In genomic region chr5:55101148-55101547, GRCh38 we compare ENCODE assay signal across 10 cellular contexts. TPM values are rescaled to one million over a fixed set of nuclear protein-coding genes. Genes with fewer than 3 reads are reported as not detected.
DNase-seq lines count a peak whose midpoint lies in the region; ATAC-seq and TF ChIP-seq lines count a peak whose summit lies in the region.
"Not testable (repeated sequence)": the region's sequence is repeated elsewhere in the genome, so short reads cannot be mapped to it uniquely, and the experiment has no call there.
"Had no signal": no experiment of that assay in that cellular context is flagged by ENCODE, and none has a peak within 500 bp of the region (broad histone marks: within the 10 kb centered on the region; RNA-seq: fewer than 3 reads in every experiment).

No MANE protein-coding gene starts in this region.

- intact Hi-C loops in CD4-positive, alpha-beta T cell (cut with DNase I, micrococcal nuclease) = loop anchor here (5.0 to 10.0 kb wide), 3 partner anchors 39 to 204 kb away; partner anchors contain the start of genes DHX29 (in 1 of the 2) and MTREX (in 1 of the 2)
- intact Hi-C loops in activated CD4-positive, alpha-beta T cell treated with anti-CD3 and anti-CD28 coated beads, Interleukin-2, amount 10 ng/mL, durations not matched to agents 24 days and 14 days (cut with micrococcal nuclease); spleen (cut with DNase I; ENCODE audit: low total_unique reads): not testable (repeated sequence)

- not testable (repeated sequence) for H2AFZ ChIP-seq in Loucy (ENCODE audit: low read length)

- H3K4me3 Mint-ChIP-seq in CD4-positive, alpha-beta T cell = peak overlapping the region; percentile 85
- peak overlapping the region; percentile 80 for H3K4me3 Mint-ChIP-seq in activated CD4-positive, alpha-beta T cell treated with anti-CD3 and anti-CD28 coated beads, Interleukin-2, amount 10 ng/mL, durations not matched to agents 24 days and 14 days
- peak overlapping the region; percentile 79 for H3K4me3 Mint-ChIP-seq in activated T-cell treated with anti-CD3 and anti-CD28 coated beads, Interleukin-2, amount 50 U/mL, for 4 hours
- peak overlapping the region; percentile 89 for H3K4me3 Mint-ChIP-seq in activated naive CD4-positive, alpha-beta T cell treated with anti-CD3 and anti-CD28 coated beads, Interleukin-2, amount 50 U/mL, for 24 hours
- H3K4me3 Mint-ChIP-seq in effector memory CD8-positive, alpha-beta T cell = peak overlapping the region; percentile 95 to 99

- not testable (repeated sequence) for H3K27me3 ChIP-seq in CD4-positive, alpha-beta T cell (ENCODE audit: control insufficient read depth, insufficient read depth, low read length); Loucy (ENCODE audit: insufficient read depth, low read length, poor library complexity, severe bottlenecking); spleen (replicated peaks in 1 of 7)

- ATAC-seq in CD4-positive, alpha-beta T cell (ENCODE audit: poor library complexity); effector memory CD8-positive, alpha-beta T cell (replicated peaks): not testable (repeated sequence)
- ATAC-seq in activated T-cell treated with anti-CD3 and anti-CD28 coated beads, Interleukin-2, amount 50 U/mL, for 4 hours = peak in 1 of 2 donors; percentile 35

- peak overlapping the region; percentile 72 for H3K4me3 ChIP-seq in Loucy (ENCODE audit: low read length, poor library complexity, severe bottlenecking)
- not testable (repeated sequence) for H3K4me3 ChIP-seq in spleen

- DNase-seq in CD4-positive, alpha-beta T cell; activated CD4-positive, alpha-beta T cell treated with anti-CD3 and anti-CD28 coated beads, Interleukin-2, amount 10 ng/mL, durations not matched to agents 24 days and 14 days; activated T-cell treated with anti-CD3 and anti-CD28 coated beads, Interleukin-2, amount 50 U/mL, for 4 hours; effector memory CD8-positive, alpha-beta T cell; spleen: not testable (repeated sequence)

- peak overlapping the region; percentile 86 for H3K4me2 ChIP-seq in Loucy (ENCODE audit: low read depth, low read length, poor library complexity, severe bottlenecking)

- CTCF ChIA-PET in CD4-positive, alpha-beta T cell (lab: Charles Lee) = not testable (repeated sequence)

- not testable (repeated sequence) for H3K9me2 ChIP-seq in Loucy (replicated peaks; ENCODE audit: low read depth, low read length)

- H3K27ac Mint-ChIP-seq in CD4-positive, alpha-beta T cell = peak overlapping the region; percentile 68
- peak overlapping the region; percentile 89 for H3K27ac Mint-ChIP-seq in activated CD4-positive, alpha-beta T cell treated with anti-CD3 and anti-CD28 coated beads, Interleukin-2, amount 10 ng/mL, durations not matched to agents 24 days and 14 days
- H3K27ac Mint-ChIP-seq in activated naive CD4-positive, alpha-beta T cell treated with anti-CD3 and anti-CD28 coated beads, Interleukin-2, amount 50 U/mL, for 24 hours = not testable (repeated sequence)
- H3K27ac Mint-ChIP-seq in effector memory CD8-positive, alpha-beta T cell = peak overlapping the region; percentile 81 to 97

- H3K9ac ChIP-seq in Loucy (ENCODE audit: low read depth, low read length, poor library complexity, severe bottlenecking) = peak overlapping the region; percentile 80

- peaks cover 25% of the 10 kb centered on the region for H3K36me3 Mint-ChIP-seq in CD4-positive, alpha-beta T cell (ENCODE audit: low read depth)
- peaks cover 53% of the 10 kb centered on the region for H3K36me3 Mint-ChIP-seq in activated CD4-positive, alpha-beta T cell treated with anti-CD3 and anti-CD28 coated beads, Interleukin-2, amount 10 ng/mL, durations not matched to agents 24 days and 14 days (ENCODE audit: low read depth)
- not testable (repeated sequence) for H3K36me3 Mint-ChIP-seq in activated T-cell treated with anti-CD3 and anti-CD28 coated beads, Interleukin-2, amount 50 U/mL, for 4 hours (ENCODE audit: insufficient read depth)
- peaks cover 18% of the 10 kb centered on the region for H3K36me3 Mint-ChIP-seq in activated naive CD4-positive, alpha-beta T cell treated with anti-CD3 and anti-CD28 coated beads, Interleukin-2, amount 50 U/mL, for 24 hours
- H3K36me3 Mint-ChIP-seq in effector memory CD8-positive, alpha-beta T cell (ENCODE audit: insufficient read depth) = peaks cover 20% of the 10 kb centered on the region

- not testable (repeated sequence) for H3F3A ChIP-seq in Loucy (ENCODE audit: low read depth)

- H3K9me3 Mint-ChIP-seq in CD4-positive, alpha-beta T cell = not testable (repeated sequence)
- peaks cover 31% of the 10 kb centered on the region for H3K9me3 Mint-ChIP-seq in activated CD4-positive, alpha-beta T cell treated with anti-CD3 and anti-CD28 coated beads, Interleukin-2, amount 10 ng/mL, durations not matched to agents 24 days and 14 days
- H3K9me3 Mint-ChIP-seq in activated T-cell treated with anti-CD3 and anti-CD28 coated beads, Interleukin-2, amount 50 U/mL, for 4 hours = peaks cover 15% of the 10 kb centered on the region
- H3K9me3 Mint-ChIP-seq in activated naive CD4-positive, alpha-beta T cell treated with anti-CD3 and anti-CD28 coated beads, Interleukin-2, amount 50 U/mL, for 24 hours = peaks cover 22% of the 10 kb centered on the region
- H3K9me3 Mint-ChIP-seq in effector memory CD8-positive, alpha-beta T cell = peaks cover 3 to 34% of the 10 kb centered on the region in 2 donors

- not testable (repeated sequence) for H3K36me3 ChIP-seq in Loucy (ENCODE audit: insufficient read depth, low read length); spleen

- H3K79me2 ChIP-seq in Loucy (ENCODE audit: insufficient read depth, low read length) = peaks cover 13% of the 10 kb centered on the region

- not testable (repeated sequence) for H3K9me3 ChIP-seq in CD4-positive, alpha-beta T cell (ENCODE audit: control insufficient read depth, low read length); Loucy (ENCODE audit: insufficient read depth, low read depth, low read length)
- peaks cover 0 to 11% (median 0%) of the 10 kb centered on the region in 8 donors for H3K9me3 ChIP-seq in spleen

- not testable (repeated sequence) for TF ChIP-seq POLR2A in spleen (IDR thresholded peaks at IDR 0.05)

- peaks cover 87% of the 10 kb centered on the region for H3K4me1 Mint-ChIP-seq in CD4-positive, alpha-beta T cell (ENCODE audit: low read depth)
- peaks cover 82% of the 10 kb centered on the region for H3K4me1 Mint-ChIP-seq in activated CD4-positive, alpha-beta T cell treated with anti-CD3 and anti-CD28 coated beads, Interleukin-2, amount 10 ng/mL, durations not matched to agents 24 days and 14 days
- peaks cover 85% of the 10 kb centered on the region for H3K4me1 Mint-ChIP-seq in activated T-cell treated with anti-CD3 and anti-CD28 coated beads, Interleukin-2, amount 50 U/mL, for 4 hours (ENCODE audit: low read depth)
- peaks cover 94% of the 10 kb centered on the region for H3K4me1 Mint-ChIP-seq in activated naive CD4-positive, alpha-beta T cell treated with anti-CD3 and anti-CD28 coated beads, Interleukin-2, amount 50 U/mL, for 24 hours
- peaks cover 64 to 77% of the 10 kb centered on the region in 2 donors for H3K4me1 Mint-ChIP-seq in effector memory CD8-positive, alpha-beta T cell (ENCODE audit: low read depth in 2 of 2)

- not testable (repeated sequence) for H3K27me3 Mint-ChIP-seq in CD4-positive, alpha-beta T cell; activated CD4-positive, alpha-beta T cell treated with anti-CD3 and anti-CD28 coated beads, Interleukin-2, amount 10 ng/mL, durations not matched to agents 24 days and 14 days; activated T-cell treated with anti-CD3 and anti-CD28 coated beads, Interleukin-2, amount 50 U/mL, for 4 hours (ENCODE audit: low read depth); activated naive CD4-positive, alpha-beta T cell treated with anti-CD3 and anti-CD28 coated beads, Interleukin-2, amount 50 U/mL, for 24 hours; effector memory CD8-positive, alpha-beta T cell

- not testable (repeated sequence) for TF ChIP-seq CTCF in CD4-positive, alpha-beta T cell (IDR thresholded peaks at IDR 0.05); Loucy (conservative IDR thresholded peaks at IDR 0.05; ENCODE audit: low read length); spleen (IDR thresholded peaks at IDR 0.05 in 8 of 11, conservative IDR thresholded peaks at IDR 0.05 in 3 of 11)

- H3K27ac ChIP-seq in CD4-positive, alpha-beta T cell (ENCODE audit: low read depth, low read length) = not testable (repeated sequence)
- peak overlapping the region in 5 of 8 donors; percentile 7 to 84 (median 75) for H3K27ac ChIP-seq in spleen

- POLR2A ChIA-PET in CD4-positive, alpha-beta T cell (lab: Charles Lee) = interaction anchor here (0.6 to 2.7 kb wide), 6 partner anchors 9 to 157 kb away, joined by 3 to 15 read pairs (median 6); no protein-coding TSS in a partner anchor

- H4K20me1 ChIP-seq in Loucy (ENCODE audit: insufficient read depth, low read length, poor library complexity, severe bottlenecking) = not testable (repeated sequence)

- H3K4me1 ChIP-seq in Loucy (ENCODE audit: insufficient read depth, low read length, poor library complexity, severe bottlenecking) = peaks cover 51% of the 10 kb centered on the region
- peaks cover 0 to 37% (median 0%) of the 10 kb centered on the region in 6 donors for H3K4me1 ChIP-seq in spleen

RNA-seq across cellular contexts. Expression of gene GZMA, which starts 1.3 kb away (rescaled TPM):
- total RNA-seq in CD4-positive, alpha-beta T cell = 1 to 10 TPM; 3.5 to 5.0 TPM
- total RNA-seq in activated CD4-positive, alpha-beta T cell treated with anti-CD3 and anti-CD28 coated beads, Interleukin-2, amount 10 ng/mL, durations not matched to agents 24 days and 14 days = 87.6 and 91.2 TPM in 2 replicates
- 10 to 100 TPM in 1 of 3 donors, 1 to 10 TPM in 2; 5.6 to 14.4 (median 7.7) TPM for total RNA-seq in activated T-cell treated with anti-CD3 and anti-CD28 coated beads, Interleukin-2, amount 50 U/mL, for 4 hours
- 10 to 100 TPM; 19.6 to 40.5 (median 24.6) TPM for total RNA-seq in spleen
- 10 to 100 TPM; 14.7 to 21.9 (median 15.6) TPM for polyA plus RNA-seq in spleen
- total RNA-seq: G401, H4 had no signal
- polyA plus RNA-seq: AG04450 had no signal

RNA-seq across cellular contexts. Expression of gene GPX8, which starts 58.8 kb away (rescaled TPM):
- not detected for total RNA-seq in CD4-positive, alpha-beta T cell
- total RNA-seq in activated CD4-positive, alpha-beta T cell treated with anti-CD3 and anti-CD28 coated beads, Interleukin-2, amount 10 ng/mL, durations not matched to agents 24 days and 14 days = not detected in 2 replicates
- under 1 TPM; 0.08 to 0.40 (median 0.16) TPM for total RNA-seq in activated T-cell treated with anti-CD3 and anti-CD28 coated beads, Interleukin-2, amount 50 U/mL, for 4 hours
- total RNA-seq in spleen = 1 to 10 TPM; 3.9 to 10.0 (median 6.9) TPM
- polyA plus RNA-seq in spleen = 1 to 10 TPM; 1.5 to 5.6 (median 3.3) TPM
